22 cellular contexts compared by ENCODE assay signal in the genomic region with DNA sequence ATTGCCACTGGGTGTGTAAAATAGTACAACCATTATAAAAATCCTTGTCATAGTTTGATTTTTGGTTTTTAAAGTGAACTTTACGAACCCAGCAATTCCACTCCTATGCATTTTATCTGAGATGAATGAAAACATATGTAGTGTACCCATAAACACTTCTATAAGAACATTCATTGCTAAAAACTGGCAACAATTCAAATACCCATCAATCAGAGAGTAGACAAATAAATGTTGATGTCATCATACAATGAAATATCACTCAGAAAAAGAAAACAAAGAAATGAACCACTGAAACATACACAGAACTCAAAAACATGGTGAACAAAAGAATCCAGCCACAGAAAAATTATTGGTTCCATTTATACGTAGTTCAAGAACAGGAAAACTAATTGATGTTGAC.
DNase-seq lines count a peak whose midpoint lies in the region; ATAC-seq, FAIRE-seq and TF ChIP-seq lines count a peak whose summit lies in the region.
"Had no signal": no experiment of that assay in that cellular context is flagged by ENCODE, and none has a peak within 500 bp of the region (broad histone marks: within the 10 kb centered on the region; RNA-seq: fewer than 3 reads in every experiment).

No MANE protein-coding gene starts in this region.

- peaks cover 11% of the 10 kb centered on the region; the same call in 1 of the 2 replicates for H3K36me3 ChIP-seq in ACC112 (ENCODE audit: insufficient read depth, low read length)
- no peaks in the 10 kb centered on the region for H3K36me3 ChIP-seq in astrocyte (ENCODE audit: insufficient read depth, low read length)
- no peaks in the 10 kb centered on the region for H3K36me3 ChIP-seq in neuronal stem cell (replicated peaks in 1 of 2; ENCODE audit: control insufficient read depth in 2 of 2, insufficient read depth in 2 of 2, low read length in 2 of 2)

- H3K79me2 ChIP-seq in ACC112 (ENCODE audit: control insufficient read depth, insufficient read depth, low read length, unreplicated experiment) (no peaks in the 10 kb centered on the region), astrocyte (ENCODE audit: insufficient read depth, low read length) (no peaks in the 10 kb centered on the region)

- peak; percentile 67 for DNase-seq in LNCaP clone FGC (ENCODE audit: low read depth)
- DNase-seq in astrocyte (ENCODE audit: low read depth): no peak
- DNase-seq in neuronal stem cell (ENCODE audit: low spot score): no peak
- no peak for DNase-seq in T-helper 9 cell
- DNase-seq in foreskin keratinocyte: no peak
- DNase-seq: Calu3; CD4-positive, alpha-beta memory T cell; KG1; NCI-H1436; NCI-H2029; NCI-H2171; NCI-H446 had no signal

- no peaks in the 10 kb centered on the region for H3K27me3 ChIP-seq in ACC112 (ENCODE audit: insufficient read depth, low read length)
- no peaks in the 10 kb centered on the region for H3K27me3 ChIP-seq in astrocyte (ENCODE audit: insufficient read depth, low read length)
- H3K27me3 ChIP-seq in neuronal stem cell (ENCODE audit: control insufficient read depth in 3 of 3, insufficient read depth in 3 of 3, low read depth in 1 of 3, low read length in 3 of 3): no peaks in the 10 kb centered on the region
- H3K27me3 ChIP-seq in foreskin keratinocyte: no peaks in the 10 kb centered on the region
- H3K27me3 ChIP-seq: BLaER1 had no signal

- no peaks in the 10 kb centered on the region for H3K79me1 ChIP-seq in neuronal stem cell (ENCODE audit: low read depth, low read length)

- H3K9me3 ChIP-seq in astrocyte (ENCODE audit: insufficient read depth, low read depth, low read length) (no peaks in the 10 kb centered on the region), neuronal stem cell (replicated peaks in 1 of 2; ENCODE audit: control insufficient read depth in 2 of 2, insufficient read depth in 1 of 2, low read depth in 1 of 2, low read length in 2 of 2) (peaks cover 0 to 24% of the 10 kb centered on the region in 2 donors)

- no peaks in the 10 kb centered on the region for H3K27me3 Mint-ChIP-seq in astrocyte (ENCODE audit: low read depth, unreplicated experiment)
- H3K27me3 Mint-ChIP-seq: CD4-positive, alpha-beta memory T cell had no signal

- ATAC-seq in HG02884 (IDR thresholded peaks at IDR 0.05; ENCODE audit: unreplicated experiment) (no peak), foreskin keratinocyte (no peak)
- ATAC-seq: GM23338, HCT116, HepG2, SK-N-SH treated with all-trans-retinoic acid at 6 μM for 48 hours had no signal

- no peak overlapping the region for H3K23ac ChIP-seq in neuronal stem cell (ENCODE audit: low read depth, low read length, poor library complexity)

- no peak for TF ChIP-seq CTCF in LNCaP clone FGC (IDR thresholded peaks at IDR 0.05; ENCODE audit: control insufficient read depth, extremely low read depth, insufficient read depth)
- TF ChIP-seq CTCF in astrocyte (IDR thresholded peaks at IDR 0.05; ENCODE audit: insufficient read depth, low read depth, low read length): no peak
- TF ChIP-seq CTCF in foreskin keratinocyte (conservative IDR thresholded peaks at IDR 0.05): no peak

- peaks cover 4% of the 10 kb centered on the region for H3K4me1 Mint-ChIP-seq in astrocyte (ENCODE audit: low read depth, unreplicated experiment)
- H3K4me1 Mint-ChIP-seq: GM23338 had no signal

- H2BK12ac ChIP-seq in neuronal stem cell (ENCODE audit: low read length): no peak overlapping the region

- no peak overlapping the region for H2BK5ac ChIP-seq in neuronal stem cell (ENCODE audit: low read length)

- no peak overlapping the region for H3K18ac ChIP-seq in neuronal stem cell (ENCODE audit: low read length)

- H4K8ac ChIP-seq in neuronal stem cell (ENCODE audit: low read depth, low read length): no peak overlapping the region

- H3K36me3 Mint-ChIP-seq in astrocyte (ENCODE audit: low read depth, unreplicated experiment): peaks cover 2% of the 10 kb centered on the region

- no peak overlapping the region for H2BK15ac ChIP-seq in neuronal stem cell (ENCODE audit: low read length)

- no peak overlapping the region for H3K4ac ChIP-seq in neuronal stem cell (ENCODE audit: low read length)

- H3K4me1 ChIP-seq in ACC112 (ENCODE audit: control insufficient read depth, insufficient read depth, low read length, unreplicated experiment) (peaks cover 28% of the 10 kb centered on the region), astrocyte (ENCODE audit: insufficient read depth, low read length) (peaks cover 17% of the 10 kb centered on the region), neuronal stem cell (ENCODE audit: control insufficient read depth in 2 of 2, insufficient read depth in 1 of 2, low read depth in 1 of 2, low read length in 2 of 2) (peaks cover 18 to 33% of the 10 kb centered on the region in 2 donors), foreskin keratinocyte (no peaks in the 10 kb centered on the region)
- H3K4me1 ChIP-seq: BLaER1 had no signal

- peak; percentile 20 for FAIRE-seq in astrocyte (lab: Jason Lieb, UNC)
- FAIRE-seq: A204.1, GM12892, GM18507, HepG2 had no signal

- no CpG with 5 or more reads among the region's 2 CpGs for WGBS in neuronal stem cell (ENCODE audit: extremely low coverage in 2 of 2, insufficient read length in 2 of 2, insufficient replicate concordance in 1 of 2), 2 donors

- no peak overlapping the region for H3K14ac ChIP-seq in neuronal stem cell (ENCODE audit: low read length)

- H3K9me3 Mint-ChIP-seq in astrocyte (ENCODE audit: unreplicated experiment): no peaks in the 10 kb centered on the region

- no peak overlapping the region for H4K91ac ChIP-seq in neuronal stem cell (ENCODE audit: low read depth, low read length, poor library complexity)

- H3K4me3 Mint-ChIP-seq in astrocyte (ENCODE audit: unreplicated experiment): no peak overlapping the region
- H3K4me3 Mint-ChIP-seq: CD4-positive, alpha-beta memory T cell; GM23338 had no signal

- peak overlapping the region; percentile 95 for H3K27ac ChIP-seq in ACC112 (ENCODE audit: low read depth, low read length)
- no peak overlapping the region for H3K27ac ChIP-seq in astrocyte (ENCODE audit: low read depth, low read length)
- peak overlapping the region; percentile 44 for H3K27ac ChIP-seq in neuronal stem cell (replicated peaks; ENCODE audit: low read length)
- H3K27ac ChIP-seq in foreskin keratinocyte: no peak overlapping the region
- H3K27ac ChIP-seq: BLaER1 had no signal

- no peak overlapping the region for H3K4me2 ChIP-seq in astrocyte (ENCODE audit: low read length)
- H3K4me2 ChIP-seq in neuronal stem cell (ENCODE audit: insufficient read depth, low read length, poor library complexity, severe bottlenecking): no peak overlapping the region
- H3K4me2 ChIP-seq: BLaER1, GM23338 had no signal

- no peak overlapping the region for H3K27ac Mint-ChIP-seq in astrocyte (ENCODE audit: unreplicated experiment)
- H3K27ac Mint-ChIP-seq: CD4-positive, alpha-beta memory T cell; GM23338 had no signal

- H3K9ac ChIP-seq in astrocyte (ENCODE audit: low read length) (no peak overlapping the region), neuronal stem cell (ENCODE audit: low read depth, low read length, poor library complexity) (no peak overlapping the region)
- H3K9ac ChIP-seq: BLaER1 had no signal

- H4K20me1 ChIP-seq in astrocyte (ENCODE audit: insufficient read depth, low read length): no peaks in the 10 kb centered on the region
- H4K20me1 ChIP-seq: BLaER1 had no signal

- H3K4me3 ChIP-seq in ACC112 (ENCODE audit: low read depth, low read length) (no peak overlapping the region), LNCaP clone FGC (ENCODE audit: low read depth, low read length) (no peak overlapping the region), astrocyte (ENCODE audit: insufficient read depth, low read depth, low read length) (no peak overlapping the region), neuronal stem cell (ENCODE audit: low read length in 2 of 2) (no peak overlapping the region)
- H3K4me3 ChIP-seq: BLaER1, GM23338 had no signal

- no peak overlapping the region for H2BK120ac ChIP-seq in neuronal stem cell (ENCODE audit: low read depth, low read length)

- no peak overlapping the region for H2AK5ac ChIP-seq in neuronal stem cell (ENCODE audit: low read depth, low read length)

- peak overlapping the region; percentile 62 for H2AFZ ChIP-seq in ACC112 (ENCODE audit: low read length, unreplicated experiment)
- H2AFZ ChIP-seq in astrocyte (ENCODE audit: low read depth, low read length): no peak overlapping the region
- no peak overlapping the region for H2AFZ ChIP-seq in neuronal stem cell (ENCODE audit: low read length)
- H2AFZ ChIP-seq: GM23338 had no signal

Comparison
In these comparisons a context has a peak if more than half of its experiments do, and no peak if none do; other contexts are left out.
1. H3K27ac ChIP-seq: peak in ACC112 (single experiment) and neuronal stem cell (single experiment); none in astrocyte (single experiment) and foreskin keratinocyte (single experiment).